ENCODE assay signal across 8 cellular contexts in genomic region chr6:125790403-125791150, GRCh38. TPM values are rescaled to one million over a fixed set of nuclear protein-coding genes. Genes with fewer than 3 reads are reported as not detected.
A peak's percentile ranks its signal among the peaks of the same experiment; 100 is the strongest.
DNase-seq lines count a peak whose midpoint lies in the region; ATAC-seq and TF ChIP-seq lines count a peak whose summit lies in the region.

Gene NCOA7 (plus strand): TSS chr6:125790960. CDS start chr6:125815355, 24,395 bp downstream.

- intact Hi-C loops in right lobe of liver (cut with DNase I): no loop called here

- H3K9me3 ChIP-seq in right lobe of liver: no peaks in the 10 kb centered on the region

- no peak for TF ChIP-seq CTCF in right lobe of liver (IDR thresholded peaks at IDR 0.05)

- peak; percentile 86 for TF ChIP-seq POLR2A in right lobe of liver (IDR thresholded peaks at IDR 0.05)

- DNase-seq in AG08396 (ENCODE audit: low spot score): peak; percentile 86
- peak; percentile 17 to 64 for DNase-seq in NCI-H446 (lab: John Stamatoyannopoulos, UW)
- DNase-seq in activated CD4-positive, alpha-beta T cell treated with anti-CD3 and anti-CD28 coated beads, Interleukin-2, amount 50 U/mL, for 1 hour: peak; percentile 75
- DNase-seq in dermis blood vessel endothelial cell: peak; percentile 81
- DNase-seq in right lobe of liver: peak; percentile 87 to 89 (median 89)
- DNase-seq in stimulated activated CD4-positive, alpha-beta T cell treated with anti-CD3 and anti-CD28 coated beads, Interleukin-4, amount 100 ng/mL, for 4 hours: peak; percentile 72 to 75

- H3K4me3 ChIP-seq in right lobe of liver: peak within 1 kb of the TSS; percentile 84 to 92 (median 89)

- WGBS in right lobe of liver (ENCODE audit: insufficient coverage, low coverage, low lambda C conversion rate, missing lambda C conversion rate): 0% methylated on average over 3 of the region's 97 CpGs

- peak within 1 kb of the TSS; percentile 89 to 97 (median 94) for H3K27ac ChIP-seq in right lobe of liver

- H3K27me3 ChIP-seq in right lobe of liver: no peaks in the 10 kb centered on the region

- ATAC-seq in GM18861 (IDR thresholded peaks at IDR 0.05; ENCODE audit: unreplicated experiment): peak; percentile 42
- peak; percentile 62 for ATAC-seq in HG03097 (IDR thresholded peaks at IDR 0.05; ENCODE audit: low FRiP score, unreplicated experiment)
- ATAC-seq in right lobe of liver: peak; percentile 82 to 94 (median 90)

- peaks cover 0 to 18% (median 5%) of the 10 kb centered on the region in 4 donors for H3K4me1 ChIP-seq in right lobe of liver

- no peaks in the 10 kb centered on the region for H3K36me3 ChIP-seq in right lobe of liver

RNA-seq across cellular contexts. Expression of gene NCOA7, which starts in this region (rescaled TPM):
- total RNA-seq in dermis blood vessel endothelial cell (71.6 and 111 TPM in 2 replicates), right lobe of liver (10 to 100 TPM; 11.4 to 71.8 (median 23.0) TPM)

Comparison
In these comparisons a context has a peak if more than half of its experiments do, and no peak if none do; other contexts are left out.
1. Peak in every context shown above with its lines: DNase-seq, ATAC-seq, H3K4me3 ChIP-seq and H3K27ac ChIP-seq.